In genomic region chr14:54594531-54594930, GRCh38 we compare ENCODE assay signal across 15 cellular contexts.
"Had no signal": no experiment of that assay in that cellular context is flagged by ENCODE, and none has a peak within 500 bp of the region (broad histone marks: within the 10 kb centered on the region; RNA-seq: fewer than 3 reads in every experiment).

No MANE protein-coding gene starts in this region.

- H3K27ac Mint-ChIP-seq: activated naive CD4-positive, alpha-beta T cell treated with anti-CD3 and anti-CD28 coated beads for 36 hours; activated naive CD8-positive, alpha-beta T cell treated with anti-CD3 and anti-CD28 coated beads, Interleukin-2, amount 50 U/mL, for 24 hours; activated T-helper 17 cell treated with anti-CD3 and anti-CD28 coated beads, Interleukin-2, amount 50 U/mL, for 72 hours; stimulated activated effector memory CD8-positive, alpha-beta T cell treated with anti-CD3 and anti-CD28 coated beads, Interleukin-12 subunit alpha, Interleukin-12 subunit beta, amount 100 ng/mL, for 72 hours had no signal

- H3K9me3 Mint-ChIP-seq: activated naive CD4-positive, alpha-beta T cell treated with anti-CD3 and anti-CD28 coated beads for 36 hours; activated naive CD8-positive, alpha-beta T cell treated with anti-CD3 and anti-CD28 coated beads, Interleukin-2, amount 50 U/mL, for 24 hours; activated T-helper 17 cell treated with anti-CD3 and anti-CD28 coated beads, Interleukin-2, amount 50 U/mL, for 72 hours; naive B cell; stimulated activated effector memory CD8-positive, alpha-beta T cell treated with anti-CD3 and anti-CD28 coated beads, Interleukin-12 subunit alpha, Interleukin-12 subunit beta, amount 100 ng/mL, for 72 hours had no signal

- H3K27ac ChIP-seq: ascending aorta, parathyroid adenoma, sigmoid colon, tibial artery, VCaP had no signal

- H3K36me3 Mint-ChIP-seq: naive B cell; stimulated activated effector memory CD8-positive, alpha-beta T cell treated with anti-CD3 and anti-CD28 coated beads, Interleukin-12 subunit alpha, Interleukin-12 subunit beta, amount 100 ng/mL, for 72 hours had no signal

- ATAC-seq: stimulated activated effector memory CD8-positive, alpha-beta T cell treated with anti-CD3 and anti-CD28 coated beads, Interleukin-12 subunit alpha, Interleukin-12 subunit beta, amount 100 ng/mL, for 72 hours had no signal

- H3K36me3 ChIP-seq: ascending aorta, sigmoid colon, tibial artery had no signal

- H2AFZ ChIP-seq: parathyroid adenoma had no signal

- H3K4me3 Mint-ChIP-seq: activated naive CD4-positive, alpha-beta T cell treated with anti-CD3 and anti-CD28 coated beads for 36 hours; activated naive CD8-positive, alpha-beta T cell treated with anti-CD3 and anti-CD28 coated beads, Interleukin-2, amount 50 U/mL, for 24 hours; activated T-helper 17 cell treated with anti-CD3 and anti-CD28 coated beads, Interleukin-2, amount 50 U/mL, for 72 hours; stimulated activated effector memory CD8-positive, alpha-beta T cell treated with anti-CD3 and anti-CD28 coated beads, Interleukin-12 subunit alpha, Interleukin-12 subunit beta, amount 100 ng/mL, for 72 hours had no signal

- DNase-seq: activated CD4-positive, alpha-beta T cell treated with anti-CD3 and anti-CD28 coated beads for 1 hour; activated CD4-positive, alpha-beta T cell treated with anti-CD3 and anti-CD28 coated beads, Interleukin-2, amount 50 U/mL, for 4 hours; activated naive CD4-positive, alpha-beta T cell treated with anti-CD3 and anti-CD28 coated beads for 36 hours; activated naive CD8-positive, alpha-beta T cell treated with anti-CD3 and anti-CD28 coated beads, Interleukin-2, amount 50 U/mL, for 24 hours; activated T-cell treated with anti-CD3 and anti-CD28 coated beads for 4 hours; sigmoid colon; T1000; tibial artery had no signal

- H3K4me1 ChIP-seq: parathyroid adenoma had no signal

- H3K9ac ChIP-seq: parathyroid adenoma had no signal

- H3K79me2 ChIP-seq: parathyroid adenoma had no signal

- H3K4me3 ChIP-seq: ascending aorta, lung, sigmoid colon, tibial artery had no signal

- H3K9me3 ChIP-seq: ascending aorta, sigmoid colon, tibial artery had no signal

- H3K27me3 ChIP-seq: ascending aorta, sigmoid colon, tibial artery had no signal

- H3K27me3 Mint-ChIP-seq: activated T-helper 17 cell treated with anti-CD3 and anti-CD28 coated beads, Interleukin-2, amount 50 U/mL, for 72 hours; naive B cell had no signal
